In genomic region chr14:72975776-72976175, GRCh38 we compare ENCODE assay signal across 15 cellular contexts. TPM values are rescaled to one million over a fixed set of nuclear protein-coding genes. Genes with fewer than 3 reads are reported as not detected.
DNase-seq lines count a peak whose midpoint lies in the region; ATAC-seq and TF ChIP-seq lines count a peak whose summit lies in the region.
"Had no signal": no experiment of that assay in that cellular context is flagged by ENCODE, and none has a peak within 500 bp of the region (broad histone marks: within the 10 kb centered on the region; RNA-seq: fewer than 3 reads in every experiment).

No MANE protein-coding gene starts in this region.

- POLR2A ChIA-PET in activated CD4-positive, alpha-beta memory T cell treated with anti-CD3 and anti-CD28 coated beads for 36 hours (lab: Charles Lee) = no interaction called here
- POLR2A ChIA-PET in activated CD4-positive, alpha-beta memory T cell treated with anti-CD3 and anti-CD28 coated beads, Interleukin-2, amount 10 ng/mL, durations not matched to agents 7 days and 5 days (lab: Charles Lee) = no interaction called here

- CTCF ChIA-PET in activated CD4-positive, alpha-beta memory T cell treated with anti-CD3 and anti-CD28 coated beads for 36 hours (lab: Charles Lee) = no interaction called here
- CTCF ChIA-PET in activated CD4-positive, alpha-beta memory T cell treated with anti-CD3 and anti-CD28 coated beads, Interleukin-2, amount 10 ng/mL, durations not matched to agents 7 days and 5 days (lab: Charles Lee) = interaction anchor here (1.2 kb wide), 1 partner anchor 135 kb away, joined by 3 read pairs; no protein-coding TSS in a partner anchor

- H3K4me3 Mint-ChIP-seq in activated CD4-positive, alpha-beta memory T cell treated with anti-CD3 and anti-CD28 coated beads for 36 hours = no peak overlapping the region
- no peak overlapping the region for H3K4me3 Mint-ChIP-seq in activated CD4-positive, alpha-beta memory T cell treated with anti-CD3 and anti-CD28 coated beads, Interleukin-2, amount 10 ng/mL, durations not matched to agents 7 days and 5 days
- no peak overlapping the region for H3K4me3 Mint-ChIP-seq in type B pancreatic cell

- H3K9me3 Mint-ChIP-seq in activated CD4-positive, alpha-beta memory T cell treated with anti-CD3 and anti-CD28 coated beads for 36 hours = no peaks in the 10 kb centered on the region
- no peaks in the 10 kb centered on the region for H3K9me3 Mint-ChIP-seq in activated CD4-positive, alpha-beta memory T cell treated with anti-CD3 and anti-CD28 coated beads, Interleukin-2, amount 10 ng/mL, durations not matched to agents 7 days and 5 days
- no peaks in the 10 kb centered on the region for H3K9me3 Mint-ChIP-seq in type B pancreatic cell

- no peak overlapping the region for H3K4me3 ChIP-seq in brain microvascular endothelial cell (ENCODE audit: low read depth, low read length)

- no peak overlapping the region for H3K27ac Mint-ChIP-seq in activated CD4-positive, alpha-beta memory T cell treated with anti-CD3 and anti-CD28 coated beads for 36 hours
- H3K27ac Mint-ChIP-seq in activated CD4-positive, alpha-beta memory T cell treated with anti-CD3 and anti-CD28 coated beads, Interleukin-2, amount 10 ng/mL, durations not matched to agents 7 days and 5 days = no peak overlapping the region
- H3K27ac Mint-ChIP-seq in type B pancreatic cell = no peak overlapping the region

- no peaks in the 10 kb centered on the region for H3K27me3 ChIP-seq in brain microvascular endothelial cell (replicated peaks)

- H3K36me3 ChIP-seq in brain microvascular endothelial cell (replicated peaks) = peaks cover 54% of the 10 kb centered on the region

- in situ Hi-C loops in brain microvascular endothelial cell (cut with HindIII; ENCODE audit: low pct_ligation_motif_present, low sequenced_read_pairs) = no loop called here

- intact Hi-C loops in activated CD4-positive, alpha-beta memory T cell treated with anti-CD3 and anti-CD28 coated beads for 36 hours (cut with micrococcal nuclease) = no loop called here

- H3K36me3 Mint-ChIP-seq in activated CD4-positive, alpha-beta memory T cell treated with anti-CD3 and anti-CD28 coated beads for 36 hours = peaks cover 18% of the 10 kb centered on the region
- H3K36me3 Mint-ChIP-seq in activated CD4-positive, alpha-beta memory T cell treated with anti-CD3 and anti-CD28 coated beads, Interleukin-2, amount 10 ng/mL, durations not matched to agents 7 days and 5 days (ENCODE audit: low read depth) = peaks cover 27% of the 10 kb centered on the region
- H3K36me3 Mint-ChIP-seq in type B pancreatic cell = peaks cover 25% of the 10 kb centered on the region

- peak; percentile 47 for TF ChIP-seq CTCF in brain microvascular endothelial cell (IDR thresholded peaks at IDR 0.05; ENCODE audit: low read depth, low read length, missing control alignments)
- TF ChIP-seq CTCF in type B pancreatic cell (conservative IDR thresholded peaks at IDR 0.05) = peak; percentile 21

- no peak for ATAC-seq in GM18909 (IDR thresholded peaks at IDR 0.05; ENCODE audit: poor library complexity, unreplicated experiment)

- DNase-seq in activated CD4-positive, alpha-beta memory T cell treated with anti-CD3 and anti-CD28 coated beads for 36 hours = peak; percentile 32
- DNase-seq in activated CD4-positive, alpha-beta memory T cell treated with anti-CD3 and anti-CD28 coated beads, Interleukin-2, amount 10 ng/mL, durations not matched to agents 7 days and 5 days = no peak
- DNase-seq in HuH-7 (ENCODE audit: low spot score) = peak; percentile 26
- DNase-seq in brain microvascular endothelial cell = peak; percentile 10
- DNase-seq in type B pancreatic cell (ENCODE audit: extremely low spot score, unreplicated experiment) = no peak
- no peak for DNase-seq in NCI-H146 (lab: John Stamatoyannopoulos, UW)
- DNase-seq in NCI-H1417 treated with DMSO at 0.1 percent for 48 hours (lab: John Stamatoyannopoulos, UW) = no peak
- DNase-seq: activated T-cell treated with anti-CD3 and anti-CD28 coated beads, Interleukin-2, amount 50 U/mL, for 1 hour; kidney; midbrain; NCI-H1105 treated with DMSO at 0.1 percent for 48 hours; NCI-H2227 treated with DMSO at 0.1 percent for 48 hours; small intestine had no signal

- no peaks in the 10 kb centered on the region for H3K27me3 Mint-ChIP-seq in activated CD4-positive, alpha-beta memory T cell treated with anti-CD3 and anti-CD28 coated beads for 36 hours
- no peaks in the 10 kb centered on the region for H3K27me3 Mint-ChIP-seq in activated CD4-positive, alpha-beta memory T cell treated with anti-CD3 and anti-CD28 coated beads, Interleukin-2, amount 10 ng/mL, durations not matched to agents 7 days and 5 days
- H3K27me3 Mint-ChIP-seq in type B pancreatic cell = no peaks in the 10 kb centered on the region

- H3K27ac ChIP-seq in brain microvascular endothelial cell = no peak overlapping the region
- H3K27ac ChIP-seq: epithelial cell of prostate had no signal

- no peaks in the 10 kb centered on the region for H3K4me1 Mint-ChIP-seq in activated CD4-positive, alpha-beta memory T cell treated with anti-CD3 and anti-CD28 coated beads for 36 hours (ENCODE audit: low read depth)
- H3K4me1 Mint-ChIP-seq in activated CD4-positive, alpha-beta memory T cell treated with anti-CD3 and anti-CD28 coated beads, Interleukin-2, amount 10 ng/mL, durations not matched to agents 7 days and 5 days = no peaks in the 10 kb centered on the region
- no peaks in the 10 kb centered on the region for H3K4me1 Mint-ChIP-seq in type B pancreatic cell (ENCODE audit: unreplicated experiment)

RNA-seq across cellular contexts. Expression of gene DCAF4, which starts 49.5 kb away (rescaled TPM):
- 10 to 100 TPM; 13.4 to 13.6 TPM for total RNA-seq in activated CD4-positive, alpha-beta memory T cell treated with anti-CD3 and anti-CD28 coated beads for 36 hours
- 10 to 100 TPM; 13.6 to 15.6 TPM for total RNA-seq in activated CD4-positive, alpha-beta memory T cell treated with anti-CD3 and anti-CD28 coated beads, Interleukin-2, amount 10 ng/mL, durations not matched to agents 7 days and 5 days
- total RNA-seq in type B pancreatic cell (ENCODE audit: low replicate concordance) = 11.0 and 17.9 TPM in 2 replicates

RNA-seq across cellular contexts. Expression of gene ZFYVE1, which starts 51.1 kb away (rescaled TPM):
- total RNA-seq in activated CD4-positive, alpha-beta memory T cell treated with anti-CD3 and anti-CD28 coated beads for 36 hours = 1 to 10 TPM; 9.9 TPM
- 10 to 100 TPM; 17.8 to 18.4 TPM for total RNA-seq in activated CD4-positive, alpha-beta memory T cell treated with anti-CD3 and anti-CD28 coated beads, Interleukin-2, amount 10 ng/mL, durations not matched to agents 7 days and 5 days
- total RNA-seq in type B pancreatic cell (ENCODE audit: low replicate concordance) = 18.6 and 19.7 TPM in 2 replicates

Comparison
In these comparisons a context has a peak if more than half of its experiments do, and no peak if none do; other contexts are left out.
1. DNase-seq: peak in activated CD4-positive, alpha-beta memory T cell treated with anti-CD3 and anti-CD28 coated beads for 36 hours (single experiment), HuH-7 (single experiment) and brain microvascular endothelial cell (single experiment); none in activated CD4-positive, alpha-beta memory T cell treated with anti-CD3 and anti-CD28 coated beads, Interleukin-2, amount 10 ng/mL, durations not matched to agents 7 days and 5 days (single experiment), type B pancreatic cell (single experiment), NCI-H146 (single experiment) and NCI-H1417 treated with DMSO at 0.1 percent for 48 hours (single experiment).